In the genomic region with DNA sequence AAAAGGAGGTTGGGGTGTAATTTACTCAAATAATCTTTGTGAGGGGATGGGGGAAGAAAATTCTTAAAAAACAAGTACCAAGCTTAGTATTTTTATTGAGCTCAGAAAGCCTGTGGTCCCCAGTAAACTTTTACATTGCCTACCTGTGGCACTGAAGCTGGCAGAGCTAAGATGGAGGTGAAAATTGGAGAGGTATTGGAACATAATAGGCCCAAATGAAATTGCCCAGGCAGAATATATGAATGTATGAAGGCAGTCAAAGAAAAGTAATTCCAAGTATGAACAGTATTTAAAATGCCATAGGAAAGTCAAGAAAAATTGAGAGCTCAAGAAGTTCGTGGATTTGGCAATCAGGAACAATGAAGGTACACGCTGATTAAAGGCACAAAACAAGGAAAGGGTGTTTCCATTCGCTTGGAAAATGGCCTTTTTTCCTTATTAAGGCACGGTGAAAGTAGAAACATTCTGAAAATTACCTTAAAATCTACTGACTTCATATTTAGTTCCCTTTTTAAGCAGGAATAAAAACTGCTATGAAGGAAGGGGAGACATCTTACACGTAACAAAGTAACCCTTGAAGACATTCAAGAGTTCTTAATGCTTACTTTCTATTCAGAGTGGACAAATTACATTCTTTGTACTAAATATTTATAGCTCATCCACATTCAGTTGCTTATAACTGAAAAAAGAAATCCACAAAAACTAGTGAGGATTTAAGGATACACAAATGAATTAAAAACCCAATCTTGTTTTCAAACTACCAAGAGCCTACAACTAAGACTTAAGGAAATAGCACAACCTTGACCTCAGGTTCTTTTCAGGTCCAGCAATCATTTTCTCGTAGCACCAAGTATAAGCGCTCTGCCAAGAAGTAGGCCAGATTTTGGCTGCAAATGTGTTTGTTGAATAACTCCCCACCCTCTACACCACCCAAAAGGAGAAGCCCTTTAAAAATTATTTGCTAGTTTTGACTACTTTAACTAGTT, we compare ENCODE assay signal across 2 cellular contexts.
TF ChIP-seq lines count a peak whose summit lies in the region.

No MANE protein-coding gene starts in this region.

TF ChIP-seq in A549, 52 proteins besides CTCF, POLR2A, EP300 and RAD21:
- TF ChIP-seq NPAS2 (CRISPR knock-in tag; IDR thresholded peaks at IDR 0.05; ENCODE audit: borderline replicate concordance), result no peak
- TF ChIP-seq, protein P1, sequence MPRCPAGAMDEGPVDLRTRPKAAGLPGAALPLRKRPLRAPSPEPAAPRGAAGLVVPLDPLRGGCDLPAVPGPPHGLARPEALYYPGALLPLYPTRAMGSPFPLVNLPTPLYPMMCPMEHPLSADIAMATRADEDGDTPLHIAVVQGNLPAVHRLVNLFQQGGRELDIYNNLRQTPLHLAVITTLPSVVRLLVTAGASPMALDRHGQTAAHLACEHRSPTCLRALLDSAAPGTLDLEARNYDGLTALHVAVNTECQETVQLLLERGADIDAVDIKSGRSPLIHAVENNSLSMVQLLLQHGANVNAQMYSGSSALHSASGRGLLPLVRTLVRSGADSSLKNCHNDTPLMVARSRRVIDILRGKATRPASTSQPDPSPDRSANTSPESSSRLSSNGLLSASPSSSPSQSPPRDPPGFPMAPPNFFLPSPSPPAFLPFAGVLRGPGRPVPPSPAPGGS (IDR thresholded peaks at IDR 0.05), result no peak
- no peak for TF ChIP-seq SMC3 (IDR thresholded peaks at IDR 0.05)
- TF ChIP-seq, protein P2, sequence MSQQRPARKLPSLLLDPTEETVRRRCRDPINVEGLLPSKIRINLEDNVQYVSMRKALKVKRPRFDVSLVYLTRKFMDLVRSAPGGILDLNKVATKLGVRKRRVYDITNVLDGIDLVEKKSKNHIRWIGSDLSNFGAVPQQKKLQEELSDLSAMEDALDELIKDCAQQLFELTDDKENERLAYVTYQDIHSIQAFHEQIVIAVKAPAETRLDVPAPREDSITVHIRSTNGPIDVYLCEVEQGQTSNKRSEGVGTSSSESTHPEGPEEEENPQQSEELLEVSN (IDR thresholded peaks at IDR 0.05; ENCODE audit: borderline replicate concordance, low read depth), result no peak
- no peak for TF ChIP-seq RCOR1 (IDR thresholded peaks at IDR 0.05; ENCODE audit: low read depth, low read length)

TF ChIP-seq in GM12878, 131 proteins besides CTCF, POLR2A, EP300 and RAD21:
- TF ChIP-seq SMAD5 (IDR thresholded peaks at IDR 0.05; ENCODE audit: low read depth) (0 out of 2 replicates have a peak, but pooled peaks have one; percentile 28), CBX5 (IDR thresholded peaks at IDR 0.05; ENCODE audit: low read depth) (no peak), POLR2AphosphoS5 (IDR thresholded peaks at IDR 0.05; ENCODE audit: low read length) (peak; percentile 32; the same call in 1 of the 2 replicates), BRCA1 (IDR thresholded peaks at IDR 0.05; ENCODE audit: low read depth, low read length) (no peak)
- TF ChIP-seq, protein P3, sequence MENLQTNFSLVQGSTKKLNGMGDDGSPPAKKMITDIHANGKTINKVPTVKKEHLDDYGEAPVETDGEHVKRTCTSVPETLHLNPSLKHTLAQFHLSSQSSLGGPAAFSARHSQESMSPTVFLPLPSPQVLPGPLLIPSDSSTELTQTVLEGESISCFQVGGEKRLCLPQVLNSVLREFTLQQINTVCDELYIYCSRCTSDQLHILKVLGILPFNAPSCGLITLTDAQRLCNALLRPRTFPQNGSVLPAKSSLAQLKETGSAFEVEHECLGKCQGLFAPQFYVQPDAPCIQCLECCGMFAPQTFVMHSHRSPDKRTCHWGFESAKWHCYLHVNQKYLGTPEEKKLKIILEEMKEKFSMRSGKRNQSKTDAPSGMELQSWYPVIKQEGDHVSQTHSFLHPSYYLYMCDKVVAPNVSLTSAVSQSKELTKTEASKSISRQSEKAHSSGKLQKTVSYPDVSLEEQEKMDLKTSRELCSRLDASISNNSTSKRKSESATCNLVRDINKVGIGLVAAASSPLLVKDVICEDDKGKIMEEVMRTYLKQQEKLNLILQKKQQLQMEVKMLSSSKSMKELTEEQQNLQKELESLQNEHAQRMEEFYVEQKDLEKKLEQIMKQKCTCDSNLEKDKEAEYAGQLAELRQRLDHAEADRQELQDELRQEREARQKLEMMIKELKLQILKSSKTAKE (IDR thresholded peaks at IDR 0.05; ENCODE audit: low read depth, poor library complexity, severe bottlenecking), result peak; percentile 21
- TF ChIP-seq, protein P4, sequence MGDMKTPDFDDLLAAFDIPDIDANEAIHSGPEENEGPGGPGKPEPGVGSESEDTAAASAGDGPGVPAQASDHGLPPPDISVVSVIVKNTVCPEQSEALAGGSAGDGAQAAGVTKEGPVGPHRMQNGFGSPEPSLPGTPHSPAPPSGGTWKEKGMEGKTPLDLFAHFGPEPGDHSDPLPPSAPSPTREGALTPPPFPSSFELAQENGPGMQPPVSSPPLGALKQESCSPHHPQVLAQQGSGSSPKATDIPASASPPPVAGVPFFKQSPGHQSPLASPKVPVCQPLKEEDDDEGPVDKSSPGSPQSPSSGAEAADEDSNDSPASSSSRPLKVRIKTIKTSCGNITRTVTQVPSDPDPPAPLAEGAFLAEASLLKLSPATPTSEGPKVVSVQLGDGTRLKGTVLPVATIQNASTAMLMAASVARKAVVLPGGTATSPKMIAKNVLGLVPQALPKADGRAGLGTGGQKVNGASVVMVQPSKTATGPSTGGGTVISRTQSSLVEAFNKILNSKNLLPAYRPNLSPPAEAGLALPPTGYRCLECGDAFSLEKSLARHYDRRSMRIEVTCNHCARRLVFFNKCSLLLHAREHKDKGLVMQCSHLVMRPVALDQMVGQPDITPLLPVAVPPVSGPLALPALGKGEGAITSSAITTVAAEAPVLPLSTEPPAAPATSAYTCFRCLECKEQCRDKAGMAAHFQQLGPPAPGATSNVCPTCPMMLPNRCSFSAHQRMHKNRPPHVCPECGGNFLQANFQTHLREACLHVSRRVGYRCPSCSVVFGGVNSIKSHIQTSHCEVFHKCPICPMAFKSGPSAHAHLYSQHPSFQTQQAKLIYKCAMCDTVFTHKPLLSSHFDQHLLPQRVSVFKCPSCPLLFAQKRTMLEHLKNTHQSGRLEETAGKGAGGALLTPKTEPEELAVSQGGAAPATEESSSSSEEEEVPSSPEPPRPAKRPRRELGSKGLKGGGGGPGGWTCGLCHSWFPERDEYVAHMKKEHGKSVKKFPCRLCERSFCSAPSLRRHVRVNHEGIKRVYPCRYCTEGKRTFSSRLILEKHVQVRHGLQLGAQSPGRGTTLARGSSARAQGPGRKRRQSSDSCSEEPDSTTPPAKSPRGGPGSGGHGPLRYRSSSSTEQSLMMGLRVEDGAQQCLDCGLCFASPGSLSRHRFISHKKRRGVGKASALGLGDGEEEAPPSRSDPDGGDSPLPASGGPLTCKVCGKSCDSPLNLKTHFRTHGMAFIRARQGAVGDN (IDR thresholded peaks at IDR 0.05), result 0 out of 2 replicates have a peak, but pooled peaks have one; percentile 14
